29 cellular contexts compared by ENCODE assay signal in the genomic region with DNA sequence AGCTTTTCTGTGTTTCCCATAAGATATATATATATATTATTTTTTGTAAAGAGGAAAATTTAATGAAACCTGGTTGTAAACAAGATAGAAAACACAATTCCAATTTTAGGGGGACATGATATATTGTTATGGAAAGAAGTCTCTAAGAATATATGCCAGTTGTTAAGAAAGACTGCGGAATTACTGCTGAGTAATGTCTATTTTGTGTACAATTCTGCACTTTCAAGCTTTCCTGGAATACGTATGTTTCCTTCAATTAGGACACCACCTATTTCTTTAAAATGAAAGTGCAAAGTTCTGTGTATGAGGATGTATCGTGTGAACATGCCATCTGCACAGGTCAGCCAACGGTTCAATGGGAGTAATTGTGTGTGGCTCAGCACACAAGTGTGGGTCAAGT.
"Had no signal": no experiment of that assay in that cellular context is flagged by ENCODE, and none has a peak within 500 bp of the region (broad histone marks: within the 10 kb centered on the region; RNA-seq: fewer than 3 reads in every experiment).

No MANE protein-coding gene starts in this region.

- H3K36me3 ChIP-seq: ascending aorta, cardiac muscle cell had no signal

- H3K9me3 ChIP-seq: ascending aorta had no signal

- H3K4me1 ChIP-seq: ascending aorta had no signal

- H3K27ac ChIP-seq: ascending aorta, cardiac muscle cell, VCaP had no signal

- FAIRE-seq: bronchial epithelial cell, TTC549 had no signal

- DNase-seq: activated B cell treated with CpG ODN at 0.5 μM for 24 hours; activated CD4-positive, alpha-beta memory T cell treated with anti-CD3 and anti-CD28 coated beads for 36 hours; activated CD4-positive, alpha-beta T cell treated with anti-CD3 and anti-CD28 coated beads for 4 hours; activated CD4-positive, alpha-beta T cell treated with anti-CD3 and anti-CD28 coated beads, Interleukin-2, amount 10 ng/mL, durations not matched to agents 24 days and 14 days; activated CD4-positive, alpha-beta T cell treated with anti-CD3 and anti-CD28 coated beads, Interleukin-2, amount 50 U/mL, for 1 hour; activated CD4-positive, alpha-beta T cell treated with anti-CD3 and anti-CD28 coated beads, Interleukin-2, amount 50 U/mL, for 4 hours; activated CD4-positive, CD25-positive, alpha-beta regulatory T cell treated with anti-CD3 and anti-CD28 coated beads, Interleukin-2, amount 50 U/mL, for 72 hours; activated CD8-positive, alpha-beta memory T cell treated with anti-CD3 and anti-CD28 coated beads, Interleukin-2, amount 10 ng/mL, durations not matched to agents 7 days and 5 days; activated CD8-positive, alpha-beta memory T cell treated with anti-CD3 and anti-CD28 coated beads, Interleukin-2, amount 50 U/mL, for 48 hours; activated CD8-positive, alpha-beta T cell treated with anti-CD3 and anti-CD28 coated beads for 36 hours; activated effector memory CD4-positive, alpha-beta T cell treated with Interleukin-2 at 50 U/mL for 16 hours; activated gamma-delta T cell; activated naive CD4-positive, alpha-beta T cell treated with anti-CD3 and anti-CD28 coated beads, Interleukin-2, amount 10 ng/mL, durations not matched to agents 7 days and 5 days; activated naive CD4-positive, alpha-beta T cell treated with Interleukin-2 at 50 U/mL for 16 hours; activated naive CD8-positive, alpha-beta T cell treated with anti-CD3 and anti-CD28 coated beads, Interleukin-2, amount 10 ng/mL, durations not matched to agents 7 days and 5 days; activated naive CD8-positive, alpha-beta T cell treated with anti-CD3 and anti-CD28 coated beads, Interleukin-2, amount 50 U/mL, for 24 hours; activated T-cell treated with anti-CD3 and anti-CD28 coated beads, Interleukin-2, amount 50 U/mL, for 24 hours; activated T-cell treated with anti-CD3 and anti-CD28 coated beads, Interleukin-2, amount 50 U/mL, for 48 hours; amygdala; anterior cingulate cortex; caudate nucleus; cerebellar nuclear complex; T-helper 2 cell; T-helper 9 cell had no signal

- H3K27me3 ChIP-seq: ascending aorta, cardiac muscle cell had no signal

- ATAC-seq: activated CD8-positive, alpha-beta memory T cell treated with anti-CD3 and anti-CD28 coated beads, Interleukin-2, amount 10 ng/mL, durations not matched to agents 7 days and 5 days; activated CD8-positive, alpha-beta T cell treated with anti-CD3 and anti-CD28 coated beads for 36 hours; activated naive CD8-positive, alpha-beta T cell treated with anti-CD3 and anti-CD28 coated beads, Interleukin-2, amount 50 U/mL, for 24 hours had no signal

- H3K4me3 ChIP-seq: ascending aorta, cardiac muscle cell had no signal
